ENCODE assay signal across 24 cellular contexts in genomic region chr3:54202651-54203248, GRCh38.
"Had no signal": no experiment of that assay in that cellular context is flagged by ENCODE, and none has a peak within 500 bp of the region (broad histone marks: within the 10 kb centered on the region; RNA-seq: fewer than 3 reads in every experiment).

No MANE protein-coding gene starts in this region.

- H3K4me1 ChIP-seq: lower lobe of right lung, neural progenitor cell, psoas muscle, tibial nerve, upper lobe of left lung, vagina had no signal

- H3K27ac ChIP-seq: lower lobe of right lung, neural progenitor cell, neutrophil, parathyroid adenoma, psoas muscle, tibial nerve, upper lobe of left lung, vagina had no signal

- H3K36me3 ChIP-seq: lower lobe of right lung, neural progenitor cell, neutrophil, tibial nerve, upper lobe of left lung, vagina had no signal

- H3K27me3 ChIP-seq: neural progenitor cell, neutrophil, tibial nerve, upper lobe of left lung, vagina had no signal

- H3K4me3 ChIP-seq: lower lobe of right lung, neural progenitor cell, psoas muscle, smooth muscle cell, tibial nerve, upper lobe of left lung, vagina had no signal

- DNase-seq: hippocampal formation; kidney; lower lobe of right lung; mammary epithelial cell; mesenchymal stem cell; naive thymus-derived CD8-positive, alpha-beta T cell; occipital lobe; psoas muscle; stimulated activated CD4-positive, alpha-beta T cell treated with anti-CD3 and anti-CD28 coated beads, Interleukin-1b, Interleukin-23, amount 100 ng/mL, for 48 hours; stimulated activated CD4-positive, alpha-beta T cell treated with anti-CD3 and anti-CD28 coated beads, Interleukin-2, amount 100 ng/mL, for 48 hours; stimulated activated CD4-positive, alpha-beta T cell treated with anti-CD3 and anti-CD28 coated beads, Interleukin-4, amount 100 ng/mL, for 4 hours; stimulated activated CD8-positive, alpha-beta memory T cell treated with anti-CD3 and anti-CD28 coated beads, Interleukin-4, amount 100 ng/mL, for 48 hours; stimulated activated naive CD4-positive, alpha-beta T cell treated with Interleukin-2 at 50 U/mL for 16 hours; stimulated activated naive CD8-positive, alpha-beta T cell treated with anti-CD3 and anti-CD28 coated beads, Interleukin-15, amount 100 ng/mL, for 72 hours; substantia nigra had no signal

- H3K36me3 Mint-ChIP-seq: naive thymus-derived CD8-positive, alpha-beta T cell; neural progenitor cell; stimulated activated memory B cell treated with anti-CD40 and anti-IgM and Interleukin-4, amounts not matched to agents 10 μg/mL and 1 μg/mL and 100 μg/mL, for 72 hours had no signal

- H3K9me3 Mint-ChIP-seq: nephron, neural progenitor cell had no signal

- H3K4me1 Mint-ChIP-seq: naive thymus-derived CD8-positive, alpha-beta T cell; nephron; stimulated activated memory B cell treated with anti-CD40 and anti-IgM and Interleukin-4, amounts not matched to agents 10 μg/mL and 1 μg/mL and 100 μg/mL, for 72 hours; stimulated activated naive CD8-positive, alpha-beta T cell treated with anti-CD3 and anti-CD28 coated beads, Interleukin-15, amount 100 ng/mL, for 72 hours had no signal

- H3K27me3 Mint-ChIP-seq: stimulated activated naive CD8-positive, alpha-beta T cell treated with anti-CD3 and anti-CD28 coated beads, Interleukin-15, amount 100 ng/mL, for 72 hours had no signal

- H3K4me3 Mint-ChIP-seq: naive thymus-derived CD8-positive, alpha-beta T cell; nephron; neural progenitor cell; stimulated activated memory B cell treated with anti-CD40 and anti-IgM and Interleukin-4, amounts not matched to agents 10 μg/mL and 1 μg/mL and 100 μg/mL, for 72 hours; stimulated activated naive CD8-positive, alpha-beta T cell treated with anti-CD3 and anti-CD28 coated beads, Interleukin-15, amount 100 ng/mL, for 72 hours had no signal

- ATAC-seq: lower lobe of right lung; naive thymus-derived CD8-positive, alpha-beta T cell; psoas muscle; stimulated activated memory B cell treated with anti-CD40 and anti-IgM and Interleukin-4, amounts not matched to agents 10 μg/mL and 1 μg/mL and 100 μg/mL, for 72 hours; stimulated activated naive CD8-positive, alpha-beta T cell treated with anti-CD3 and anti-CD28 coated beads, Interleukin-15, amount 100 ng/mL, for 72 hours had no signal

- H3K27ac Mint-ChIP-seq: nephron; neural progenitor cell; stimulated activated memory B cell treated with anti-CD40 and anti-IgM and Interleukin-4, amounts not matched to agents 10 μg/mL and 1 μg/mL and 100 μg/mL, for 72 hours; stimulated activated naive CD8-positive, alpha-beta T cell treated with anti-CD3 and anti-CD28 coated beads, Interleukin-15, amount 100 ng/mL, for 72 hours had no signal

- H3K9me3 ChIP-seq: lower lobe of right lung, neutrophil, psoas muscle, tibial nerve, upper lobe of left lung, vagina had no signal
